ENCODE assay signal across 14 cellular contexts in the genomic region with DNA sequence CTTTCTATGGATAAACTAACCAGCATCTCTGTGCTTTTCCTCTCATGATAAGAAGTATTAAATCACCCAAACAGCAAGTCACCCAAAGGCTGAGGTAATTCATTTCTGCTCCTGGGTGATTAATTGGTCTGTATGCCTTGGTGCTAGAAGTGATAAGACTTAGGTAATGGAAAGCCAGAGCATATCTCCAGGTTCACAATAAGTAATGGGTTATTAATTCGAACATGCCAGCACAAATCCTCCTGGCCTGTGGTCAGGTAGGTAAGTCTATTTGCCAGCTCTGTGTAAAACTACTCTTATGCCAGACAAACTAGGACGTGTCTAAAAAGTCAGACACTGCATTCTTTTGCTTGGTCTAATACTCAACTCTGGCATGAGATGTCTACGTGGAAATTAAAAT.
"Had no signal": no experiment of that assay in that cellular context is flagged by ENCODE, and none has a peak within 500 bp of the region (broad histone marks: within the 10 kb centered on the region; RNA-seq: fewer than 3 reads in every experiment).

No MANE protein-coding gene starts in this region.

- ATAC-seq: left colon; naive thymus-derived CD4-positive, alpha-beta T cell had no signal

- DNase-seq: activated CD4-positive, alpha-beta T cell treated with anti-CD3 and anti-CD28 coated beads, Interleukin-2, amount 10 ng/mL, durations not matched to agents 7 days and 5 days; activated naive CD4-positive, alpha-beta T cell treated with Interleukin-2 at 50 U/mL for 16 hours; aorta; foreskin melanocyte; head of caudate nucleus; left colon; naive thymus-derived CD4-positive, alpha-beta T cell; stimulated activated CD4-positive, alpha-beta T cell treated with anti-CD3 and anti-CD28 coated beads, Interleukin-4, amount 100 ng/mL, for 24 hours; stimulated activated naive CD4-positive, alpha-beta T cell; substantia nigra had no signal

- H3K36me3 Mint-ChIP-seq: naive thymus-derived CD4-positive, alpha-beta T cell had no signal

- H3K36me3 ChIP-seq: cardiac muscle cell, right atrium auricular region had no signal

- H3K9me3 ChIP-seq: right atrium auricular region had no signal

- H3K4me3 Mint-ChIP-seq: activated CD4-positive, alpha-beta T cell treated with anti-CD3 and anti-CD28 coated beads, Interleukin-2, amount 10 ng/mL, durations not matched to agents 7 days and 5 days; naive thymus-derived CD4-positive, alpha-beta T cell had no signal

- H3K27me3 ChIP-seq: cardiac muscle cell, right atrium auricular region had no signal

- H3K4me3 ChIP-seq: cardiac muscle cell, right atrium auricular region, skin epidermis had no signal

- H3K27ac ChIP-seq: cardiac muscle cell, right atrium auricular region, skin epidermis had no signal

- FAIRE-seq: endometrium had no signal

- H3K27ac Mint-ChIP-seq: activated CD4-positive, alpha-beta T cell treated with anti-CD3 and anti-CD28 coated beads, Interleukin-2, amount 10 ng/mL, durations not matched to agents 7 days and 5 days; naive thymus-derived CD4-positive, alpha-beta T cell had no signal

- H3K9me3 Mint-ChIP-seq: activated CD4-positive, alpha-beta T cell treated with anti-CD3 and anti-CD28 coated beads, Interleukin-2, amount 10 ng/mL, durations not matched to agents 7 days and 5 days; naive thymus-derived CD4-positive, alpha-beta T cell had no signal
